Comparison of ENCODE assay signal across 1 cellular context in the genomic region with DNA sequence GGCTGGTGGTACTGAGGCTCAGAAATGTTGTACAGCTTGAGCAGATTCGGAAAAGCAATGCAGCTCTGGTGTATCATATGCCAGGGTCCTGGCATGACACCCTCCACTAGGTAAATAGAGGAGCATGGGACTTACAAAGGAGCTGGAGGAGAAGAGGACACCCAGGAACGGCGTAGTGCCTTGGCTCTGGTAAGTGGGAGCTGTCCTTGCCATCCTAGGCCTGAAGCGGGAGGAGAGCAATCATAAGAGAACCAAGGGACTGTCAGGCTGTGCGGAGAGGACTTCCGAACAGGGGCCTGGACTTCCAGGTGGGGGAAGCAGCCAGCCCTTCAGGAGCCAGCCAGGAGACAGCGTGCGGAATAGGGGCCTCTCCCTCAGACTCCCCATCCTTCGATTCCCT.
TF ChIP-seq lines count a peak whose summit lies in the region.

No MANE protein-coding gene starts in this region.

TF ChIP-seq in WTC11, 78 proteins besides CTCF, POLR2A, EP300 and RAD21 (continued from another document):
- TF ChIP-seq, protein P1, sequence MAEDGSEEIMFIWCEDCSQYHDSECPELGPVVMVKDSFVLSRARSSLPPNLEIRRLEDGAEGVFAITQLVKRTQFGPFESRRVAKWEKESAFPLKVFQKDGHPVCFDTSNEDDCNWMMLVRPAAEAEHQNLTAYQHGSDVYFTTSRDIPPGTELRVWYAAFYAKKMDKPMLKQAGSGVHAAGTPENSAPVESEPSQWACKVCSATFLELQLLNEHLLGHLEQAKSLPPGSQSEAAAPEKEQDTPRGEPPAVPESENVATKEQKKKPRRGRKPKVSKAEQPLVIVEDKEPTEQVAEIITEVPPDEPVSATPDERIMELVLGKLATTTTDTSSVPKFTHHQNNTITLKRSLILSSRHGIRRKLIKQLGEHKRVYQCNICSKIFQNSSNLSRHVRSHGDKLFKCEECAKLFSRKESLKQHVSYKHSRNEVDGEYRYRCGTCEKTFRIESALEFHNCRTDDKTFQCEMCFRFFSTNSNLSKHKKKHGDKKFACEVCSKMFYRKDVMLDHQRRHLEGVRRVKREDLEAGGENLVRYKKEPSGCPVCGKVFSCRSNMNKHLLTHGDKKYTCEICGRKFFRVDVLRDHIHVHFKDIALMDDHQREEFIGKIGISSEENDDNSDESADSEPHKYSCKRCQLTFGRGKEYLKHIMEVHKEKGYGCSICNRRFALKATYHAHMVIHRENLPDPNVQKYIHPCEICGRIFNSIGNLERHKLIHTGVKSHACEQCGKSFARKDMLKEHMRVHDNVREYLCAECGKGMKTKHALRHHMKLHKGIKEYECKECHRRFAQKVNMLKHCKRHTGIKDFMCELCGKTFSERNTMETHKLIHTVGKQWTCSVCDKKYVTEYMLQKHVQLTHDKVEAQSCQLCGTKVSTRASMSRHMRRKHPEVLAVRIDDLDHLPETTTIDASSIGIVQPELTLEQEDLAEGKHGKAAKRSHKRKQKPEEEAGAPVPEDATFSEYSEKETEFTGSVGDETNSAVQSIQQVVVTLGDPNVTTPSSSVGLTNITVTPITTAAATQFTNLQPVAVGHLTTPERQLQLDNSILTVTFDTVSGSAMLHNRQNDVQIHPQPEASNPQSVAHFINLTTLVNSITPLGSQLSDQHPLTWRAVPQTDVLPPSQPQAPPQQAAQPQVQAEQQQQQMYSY (CRISPR knock-in tag; IDR thresholded peaks at IDR 0.05): no peak
